10 cellular contexts compared by ENCODE assay signal in genomic region chr17:31486351-31487062, GRCh38.
DNase-seq lines count a peak whose midpoint lies in the region; ATAC-seq and TF ChIP-seq lines count a peak whose summit lies in the region.
"Had no signal": no experiment of that assay in that cellular context is flagged by ENCODE, and none has a peak within 500 bp of the region (broad histone marks: within the 10 kb centered on the region; RNA-seq: fewer than 3 reads in every experiment).

No MANE protein-coding gene starts in this region.

- H3K27me3 Mint-ChIP-seq in stimulated activated naive CD8-positive, alpha-beta T cell treated with anti-CD3 and anti-CD28 coated beads, Interleukin-15, Interleukin-2, amounts not matched to agents 100 ng/mL and 50 ng/mL, for 24 hours = no peaks in the 10 kb centered on the region

- no peak overlapping the region for H3K4me3 ChIP-seq in body of pancreas

- H3K4me1 ChIP-seq in body of pancreas = peaks cover 51% of the 10 kb centered on the region

- intact Hi-C loops in body of pancreas (cut with DNase I) = no loop called here

- H3K9me3 ChIP-seq in body of pancreas = no peaks in the 10 kb centered on the region

- no peaks in the 10 kb centered on the region for H3K36me3 Mint-ChIP-seq in stimulated activated naive CD8-positive, alpha-beta T cell treated with anti-CD3 and anti-CD28 coated beads, Interleukin-15, Interleukin-2, amounts not matched to agents 100 ng/mL and 50 ng/mL, for 24 hours (ENCODE audit: low read depth)

- H3K27me3 ChIP-seq in body of pancreas = no peaks in the 10 kb centered on the region

- peak in 1 of 7 experiments; percentile 5 for TF ChIP-seq CTCF in body of pancreas (IDR thresholded peaks at IDR 0.05)

- no peaks in the 10 kb centered on the region for H3K36me3 ChIP-seq in body of pancreas (replicated peaks in 1 of 2; ENCODE audit: insufficient read depth in 1 of 2, low read depth in 2 of 2)

- H3K27ac Mint-ChIP-seq in stimulated activated naive CD8-positive, alpha-beta T cell treated with anti-CD3 and anti-CD28 coated beads, Interleukin-15, Interleukin-2, amounts not matched to agents 100 ng/mL and 50 ng/mL, for 24 hours = peak overlapping the region; percentile 65

- peak in 2 of 3 donors; percentile 23 to 44 for TF ChIP-seq POLR2A in body of pancreas (IDR thresholded peaks at IDR 0.05)

- no peaks in the 10 kb centered on the region for H3K9me3 Mint-ChIP-seq in stimulated activated naive CD8-positive, alpha-beta T cell treated with anti-CD3 and anti-CD28 coated beads, Interleukin-15, Interleukin-2, amounts not matched to agents 100 ng/mL and 50 ng/mL, for 24 hours

- WGBS in body of pancreas, 2 donors = 39 to 43% methylated on average over 9 of the region's 9 CpGs

- H3K4me1 Mint-ChIP-seq in stimulated activated naive CD8-positive, alpha-beta T cell treated with anti-CD3 and anti-CD28 coated beads, Interleukin-15, Interleukin-2, amounts not matched to agents 100 ng/mL and 50 ng/mL, for 24 hours (ENCODE audit: low read depth) = peaks cover 38% of the 10 kb centered on the region

- ATAC-seq in stimulated activated naive CD8-positive, alpha-beta T cell treated with anti-CD3 and anti-CD28 coated beads, Interleukin-15, Interleukin-2, amounts not matched to agents 100 U/mL and 50 U/mL, for 24 hours = no peak
- ATAC-seq in body of pancreas (peak; percentile 20), HG03342 (IDR thresholded peaks at IDR 0.05; ENCODE audit: unreplicated experiment) (no peak)

- peak overlapping the region; percentile 84 for H3K4me3 Mint-ChIP-seq in stimulated activated naive CD8-positive, alpha-beta T cell treated with anti-CD3 and anti-CD28 coated beads, Interleukin-15, Interleukin-2, amounts not matched to agents 100 ng/mL and 50 ng/mL, for 24 hours

- no peak for DNase-seq in stimulated activated naive CD8-positive, alpha-beta T cell treated with anti-CD3 and anti-CD28 coated beads, Interleukin-15, Interleukin-2, amounts not matched to agents 100 U/mL and 50 U/mL, for 24 hours
- DNase-seq in body of pancreas (peak; percentile 79 to 91 (median 89)), medulla oblongata (ENCODE audit: extremely low spot score) (peak; percentile 58), NCI-H2081 (lab: John Stamatoyannopoulos, UW) (no peak), NCI-H1417 (lab: John Stamatoyannopoulos, UW) (no peak), NCI-H2029 (lab: John Stamatoyannopoulos, UW) (no peak)
- DNase-seq: NCI-H1694 had no signal

- H3K27ac ChIP-seq in body of pancreas = peak overlapping the region; percentile 81 to 99 (median 94)
- H3K27ac ChIP-seq: coronary artery had no signal

Comparison
In these comparisons a context has a peak if more than half of its experiments do, and no peak if none do; other contexts are left out.
1. DNase-seq: peak in body of pancreas (4 of 4) and medulla oblongata (single experiment); none in stimulated activated naive CD8-positive, alpha-beta T cell treated with anti-CD3 and anti-CD28 coated beads, Interleukin-15, Interleukin-2, amounts not matched to agents 100 U/mL and 50 U/mL, for 24 hours (single experiment), NCI-H2081 (0 of 2), NCI-H1417 (0 of 3) and NCI-H2029 (single experiment).